ENCODE assay signal across 13 cellular contexts in the genomic region with DNA sequence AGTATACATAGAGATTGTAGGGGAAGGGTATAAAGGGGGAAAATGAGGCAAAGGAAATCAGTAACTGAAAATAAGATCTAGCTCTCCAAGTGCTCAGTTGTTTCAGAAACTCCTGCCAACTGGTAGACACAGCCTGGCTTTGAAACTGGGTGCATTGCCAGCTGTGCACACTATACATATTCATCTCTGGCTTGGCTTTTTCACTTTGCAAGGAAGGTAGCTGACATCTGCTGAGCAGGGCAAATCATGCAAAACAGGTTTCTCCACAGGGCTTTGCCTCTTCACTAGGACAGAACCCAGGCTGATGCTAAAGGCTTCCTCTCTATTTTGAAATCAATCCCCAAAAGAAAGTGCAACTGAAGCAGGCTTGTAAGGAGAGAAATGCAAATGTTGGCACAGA.
DNase-seq lines count a peak whose midpoint lies in the region; ATAC-seq and TF ChIP-seq lines count a peak whose summit lies in the region.
"Had no signal": no experiment of that assay in that cellular context is flagged by ENCODE, and none has a peak within 500 bp of the region (broad histone marks: within the 10 kb centered on the region; RNA-seq: fewer than 3 reads in every experiment).

No MANE protein-coding gene starts in this region.

- H3K27me3 ChIP-seq in IMR-90 (ENCODE audit: control insufficient read depth, insufficient read depth, low read length) = no peaks in the 10 kb centered on the region
- H3K27me3 ChIP-seq in PC-3 (ENCODE audit: low read length) = no peaks in the 10 kb centered on the region

- no peaks in the 10 kb centered on the region for H3K79me2 ChIP-seq in PC-3 (ENCODE audit: low read length)

- in situ Hi-C loops in IMR-90 (cut with MboI; ENCODE audit: low sequenced_read_pairs) = loop anchor here (10.0 to 25.0 kb wide), 3 partner anchors 129 to 1116 kb away; partner anchors contain the start of genes MSRB3 and TMBIM4

- no peaks in the 10 kb centered on the region for H3K36me3 Mint-ChIP-seq in activated CD8-positive, alpha-beta memory T cell treated with anti-CD3 and anti-CD28 coated beads, Interleukin-2, amount 10 ng/mL, durations not matched to agents 7 days and 5 days

- POLR2A ChIA-PET in IMR-90 (lab: Charles Lee; ENCODE audit: unreplicated experiment) = no interaction called here
- POLR2A ChIA-PET in PC-3 (lab: Charles Lee; ENCODE audit: unreplicated experiment) = no interaction called here

- no peak overlapping the region for H2BK20ac ChIP-seq in IMR-90 (ENCODE audit: low read depth, low read length)

- H2AFZ ChIP-seq in IMR-90 (replicated peaks; ENCODE audit: low read length, poor library complexity) (no peak overlapping the region), PC-3 (ENCODE audit: low read length) (no peak overlapping the region)

- no peaks in the 10 kb centered on the region for H3K9me3 Mint-ChIP-seq in activated CD8-positive, alpha-beta memory T cell treated with anti-CD3 and anti-CD28 coated beads, Interleukin-2, amount 10 ng/mL, durations not matched to agents 7 days and 5 days (ENCODE audit: low read depth)
- H3K9me3 Mint-ChIP-seq: stimulated activated naive CD8-positive, alpha-beta T cell treated with anti-CD3 and anti-CD28 coated beads, Interleukin-15, Interleukin-2, amounts not matched to agents 100 ng/mL and 50 ng/mL, for 24 hours had no signal

- H3K56ac ChIP-seq in IMR-90 (ENCODE audit: extremely low read depth, insufficient read depth, low read length) = no peak overlapping the region

- no peak overlapping the region for H4K91ac ChIP-seq in IMR-90 (ENCODE audit: insufficient read depth, low read depth, low read length)

- no peaks in the 10 kb centered on the region for H3F3A ChIP-seq in PC-3 (ENCODE audit: low read length, unreplicated experiment)

- H3K4me3 ChIP-seq in GM12864 (ENCODE audit: low read depth, low read length) (no peak overlapping the region), IMR-90 (ENCODE audit: insufficient read depth, low read depth, low read length) (no peak overlapping the region), PC-3 (ENCODE audit: low read length) (no peak overlapping the region)

- H4K20me1 ChIP-seq in IMR-90 (ENCODE audit: insufficient read depth, low read length) (no peaks in the 10 kb centered on the region), PC-3 (ENCODE audit: low read length) (no peaks in the 10 kb centered on the region)

- no peaks in the 10 kb centered on the region for H3K9me3 ChIP-seq in IMR-90 (ENCODE audit: control insufficient read depth, insufficient read depth, low read length)
- no peaks in the 10 kb centered on the region for H3K9me3 ChIP-seq in PC-3 (ENCODE audit: low read length)

- TF ChIP-seq RAD21 in IMR-90 (IDR thresholded peaks at IDR 0.05; ENCODE audit: low read length) = no peak

- CTCF ChIA-PET in IMR-90 (lab: Yijun Ruan, JAX) = interaction anchor here (1.5 kb wide), 1 partner anchor 125 kb away, joined by 3 read pairs; no protein-coding TSS in a partner anchor
- CTCF ChIA-PET in PC-3 (lab: Charles Lee) = no interaction called here
- CTCF ChIA-PET in activated CD8-positive, alpha-beta memory T cell treated with anti-CD3 and anti-CD28 coated beads, Interleukin-2, amount 10 ng/mL, durations not matched to agents 7 days and 5 days (lab: Charles Lee) = no interaction called here

- DNase-seq in GM12864 (ENCODE audit: low read depth) = peak; percentile 16
- DNase-seq in IMR-90 = no peak
- DNase-seq in PC-3 = peak; percentile 52
- DNase-seq in activated CD8-positive, alpha-beta memory T cell treated with anti-CD3 and anti-CD28 coated beads, Interleukin-2, amount 10 ng/mL, durations not matched to agents 7 days and 5 days = no peak
- no peak for DNase-seq in NCI-H82 (lab: John Stamatoyannopoulos, UW)
- DNase-seq in NOMO-1 treated with dmso at 0.1 percent for 144 hours (lab: John Stamatoyannopoulos, UW; ENCODE audit: unreplicated experiment) = no peak
- no peak for DNase-seq in GM19238 (ENCODE audit: insufficient read length, low spot score)
- DNase-seq: activated CD4-positive, alpha-beta T cell treated with anti-CD3 and anti-CD28 coated beads for 48 hours; activated naive CD4-positive, alpha-beta T cell treated with anti-CD3 and anti-CD28 coated beads, Interleukin-2, amount 50 U/mL, for 16 hours; C1 segment of cervical spinal cord; left colon had no signal

- no peak overlapping the region for H3K4me3 Mint-ChIP-seq in activated CD8-positive, alpha-beta memory T cell treated with anti-CD3 and anti-CD28 coated beads, Interleukin-2, amount 10 ng/mL, durations not matched to agents 7 days and 5 days
- H3K4me3 Mint-ChIP-seq: stimulated activated naive CD8-positive, alpha-beta T cell treated with anti-CD3 and anti-CD28 coated beads, Interleukin-15, Interleukin-2, amounts not matched to agents 100 ng/mL and 50 ng/mL, for 24 hours had no signal

- no peak overlapping the region for H3K27ac ChIP-seq in IMR-90 (ENCODE audit: insufficient read depth, low read length)
- H3K27ac ChIP-seq in PC-3 (ENCODE audit: low read length) = no peak overlapping the region

- intact Hi-C loops in IMR-90 (cut with micrococcal nuclease) = no loop called here
- intact Hi-C loops in PC-3 (cut with micrococcal nuclease) = no loop called here

- peaks cover 4% of the 10 kb centered on the region for H3K27me3 Mint-ChIP-seq in activated CD8-positive, alpha-beta memory T cell treated with anti-CD3 and anti-CD28 coated beads, Interleukin-2, amount 10 ng/mL, durations not matched to agents 7 days and 5 days
- H3K27me3 Mint-ChIP-seq: stimulated activated naive CD8-positive, alpha-beta T cell treated with anti-CD3 and anti-CD28 coated beads, Interleukin-15, Interleukin-2, amounts not matched to agents 100 ng/mL and 50 ng/mL, for 24 hours had no signal

- peaks cover 4% of the 10 kb centered on the region for H3K4me1 Mint-ChIP-seq in activated CD8-positive, alpha-beta memory T cell treated with anti-CD3 and anti-CD28 coated beads, Interleukin-2, amount 10 ng/mL, durations not matched to agents 7 days and 5 days

- H3K9me1 ChIP-seq in IMR-90 (ENCODE audit: insufficient read depth, low read length) = peaks cover 9% of the 10 kb centered on the region

- H3K18ac ChIP-seq in IMR-90 (ENCODE audit: low read depth, low read length) = no peak overlapping the region

- H2BK5ac ChIP-seq in IMR-90 (ENCODE audit: low read depth, low read length, poor library complexity, severe bottlenecking) = no peak overlapping the region

- no TSS peak for BruUV-seq in IMR-90 (replicated peaks; lab: Mats Ljungman, UMichigan)
- BruUV-seq in PC-3 (replicated peaks; lab: Mats Ljungman, UMichigan) = no TSS peak

- no peak overlapping the region for H4K5ac ChIP-seq in IMR-90 (ENCODE audit: low read depth, low read length)

- H2BK15ac ChIP-seq in IMR-90 (ENCODE audit: low read depth, low read length) = no peak overlapping the region

- H3K4me1 ChIP-seq in IMR-90 (ENCODE audit: control insufficient read depth, insufficient read depth, low read length) (peaks cover 9% of the 10 kb centered on the region), PC-3 (ENCODE audit: insufficient read depth, low read length) (peaks cover 10% of the 10 kb centered on the region)

- ATAC-seq in GM19455 (IDR thresholded peaks at IDR 0.05; ENCODE audit: unreplicated experiment) = peak; percentile 68
- ATAC-seq in IMR-90 (ENCODE audit: low read depth) = no peak
- peak; percentile 20; the same call in 1 of the 2 replicates for ATAC-seq in PC-3
- ATAC-seq in activated CD8-positive, alpha-beta memory T cell treated with anti-CD3 and anti-CD28 coated beads, Interleukin-2, amount 10 ng/mL, durations not matched to agents 7 days and 5 days = no peak
- ATAC-seq: left colon had no signal

- no peak overlapping the region for H2BK120ac ChIP-seq in IMR-90 (ENCODE audit: low read depth, low read length)

- H3K14ac ChIP-seq in IMR-90 (replicated peaks; ENCODE audit: low read depth, low read length) = no peak overlapping the region

- H3K36me3 ChIP-seq in IMR-90 (ENCODE audit: control insufficient read depth, insufficient read depth, low read length) = no peaks in the 10 kb centered on the region
- no peaks in the 10 kb centered on the region for H3K36me3 ChIP-seq in PC-3 (ENCODE audit: low read depth, low read length)

- H3K9me2 ChIP-seq in PC-3 (replicated peaks; ENCODE audit: low read length) = no peaks in the 10 kb centered on the region

- H4K8ac ChIP-seq in IMR-90 (ENCODE audit: low read depth in 2 of 2, low read length in 2 of 2) = no peak overlapping the region

- TF ChIP-seq POLR2A in IMR-90 (IDR thresholded peaks at IDR 0.05; ENCODE audit: low read depth, low read length) = no peak

- no peak overlapping the region for H3K4me2 ChIP-seq in IMR-90 (ENCODE audit: low read depth, low read length)
- H3K4me2 ChIP-seq in PC-3 (ENCODE audit: low read length) = no peak overlapping the region

- H2AK9ac ChIP-seq in IMR-90 (replicated peaks; ENCODE audit: low read depth, low read length, poor library complexity) = no peak overlapping the region

- H3K27ac Mint-ChIP-seq in activated CD8-positive, alpha-beta memory T cell treated with anti-CD3 and anti-CD28 coated beads, Interleukin-2, amount 10 ng/mL, durations not matched to agents 7 days and 5 days = no peak overlapping the region
- H3K27ac Mint-ChIP-seq: stimulated activated naive CD8-positive, alpha-beta T cell treated with anti-CD3 and anti-CD28 coated beads, Interleukin-15, Interleukin-2, amounts not matched to agents 100 ng/mL and 50 ng/mL, for 24 hours had no signal

- 0 out of 2 replicates have a peak overlapping the region, but pooled peaks have one; percentile 31 for H2AK5ac ChIP-seq in IMR-90 (ENCODE audit: low read depth, low read length)

- no peak overlapping the region for H3K23ac ChIP-seq in IMR-90 (ENCODE audit: low read depth, low read length)

- H3K9ac ChIP-seq in IMR-90 (ENCODE audit: low read depth, low read length) (no peak overlapping the region), PC-3 (ENCODE audit: low read length) (no peak overlapping the region)

- H3K4ac ChIP-seq in IMR-90 (ENCODE audit: low read depth, low read length) = no peak overlapping the region

- dilution Hi-C loops in IMR-90 (cut with HindIII; ENCODE audit: low sequenced_read_pairs, unreplicated experiment) = no loop called here

- H3K79me1 ChIP-seq in IMR-90 (ENCODE audit: low read depth in 1 of 2, low read length in 2 of 2) = no peaks in the 10 kb centered on the region

- no peak for TF ChIP-seq CTCF in GM12864 (IDR thresholded peaks at IDR 0.05; ENCODE audit: low read depth, low read length, missing control alignments)
- TF ChIP-seq CTCF in IMR-90 (conservative IDR thresholded peaks at IDR 0.05; ENCODE audit: low read depth, low read length) = no peak
- TF ChIP-seq CTCF in PC-3 (conservative IDR thresholded peaks at IDR 0.05; ENCODE audit: low read depth, low read length) = no peak

TF ChIP-seq in IMR-90, 13 proteins besides CTCF, POLR2A, EP300 and RAD21 (continues in another document):
- TF ChIP-seq MAZ (IDR thresholded peaks at IDR 0.05; ENCODE audit: borderline replicate concordance, low read depth, low read length) = no peak
- TF ChIP-seq RCOR1 (IDR thresholded peaks at IDR 0.05; ENCODE audit: insufficient replicate concordance, low read length) = no peak

Comparison
In these comparisons a context has a peak if more than half of its experiments do, and no peak if none do; other contexts are left out.
1. DNase-seq: peak in GM12864 (single experiment) and PC-3 (single experiment); none in IMR-90 (single experiment), activated CD8-positive, alpha-beta memory T cell treated with anti-CD3 and anti-CD28 coated beads, Interleukin-2, amount 10 ng/mL, durations not matched to agents 7 days and 5 days (single experiment), NCI-H82 (single experiment), NOMO-1 treated with dmso at 0.1 percent for 144 hours (single experiment) and GM19238 (single experiment).
2. ATAC-seq: peak in GM19455 (single experiment) and PC-3 (single experiment); none in IMR-90 (single experiment) and activated CD8-positive, alpha-beta memory T cell treated with anti-CD3 and anti-CD28 coated beads, Interleukin-2, amount 10 ng/mL, durations not matched to agents 7 days and 5 days (single experiment).